8 cellular contexts compared by ENCODE assay signal in the genomic region with DNA sequence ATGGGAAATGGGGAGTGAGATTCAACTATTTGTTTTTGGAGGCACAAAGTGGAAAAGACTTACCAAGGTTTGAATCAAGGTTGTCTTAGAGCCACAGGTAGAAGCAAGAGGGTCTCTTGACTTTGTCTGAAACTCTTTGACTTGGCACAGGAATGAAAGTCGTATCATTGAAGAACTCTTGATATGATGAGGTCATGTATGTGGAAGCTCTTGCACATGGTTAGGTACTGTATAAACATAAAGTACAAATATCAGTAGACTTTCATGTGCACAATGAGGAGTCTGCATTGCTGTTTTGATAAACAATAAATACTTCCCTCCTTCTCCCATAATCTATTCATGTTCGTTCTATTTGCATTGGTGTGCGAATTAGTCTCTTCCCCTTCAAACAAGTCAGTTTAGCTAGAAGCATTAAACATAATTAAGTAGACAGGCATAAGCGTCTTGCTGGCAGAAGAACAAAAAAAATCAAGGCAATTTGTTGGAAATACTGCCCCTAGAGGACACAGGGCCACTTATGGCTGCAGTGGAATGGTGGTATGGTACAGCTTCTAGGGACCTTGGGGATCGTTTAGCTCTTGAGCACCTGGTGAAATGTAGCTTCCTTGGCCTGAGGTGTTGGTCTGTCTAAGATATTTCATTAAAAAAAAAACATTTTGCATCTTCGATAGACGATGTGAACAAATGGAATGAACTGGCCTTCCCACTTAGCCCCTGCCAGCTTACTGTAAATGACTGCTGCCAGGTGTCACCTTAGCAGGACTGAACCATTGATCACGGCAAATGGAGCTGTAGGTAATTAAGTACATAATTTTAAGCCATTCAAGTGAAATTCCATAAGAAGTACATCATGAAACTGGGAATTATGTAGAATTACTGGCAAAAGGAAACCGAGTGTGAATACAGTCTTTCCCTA.
A peak's percentile ranks its signal among the peaks of the same experiment; 100 is the strongest.
DNase-seq lines count a peak whose midpoint lies in the region; ATAC-seq, FAIRE-seq and TF ChIP-seq lines count a peak whose summit lies in the region.

No MANE protein-coding gene starts in this region.

- H3K4me3 ChIP-seq in pancreas, result no peak overlapping the region
- no peak overlapping the region for H3K4me3 ChIP-seq in CD8-positive, alpha-beta memory T cell (ENCODE audit: low read length)

- intact Hi-C loops in natural killer cell (cut with micrococcal nuclease) (no loop called here), pancreas (cut with DNase I) (no loop called here)

- H3K9me3 ChIP-seq in pancreas, result no peaks in the 10 kb centered on the region
- H3K9me3 ChIP-seq in CD8-positive, alpha-beta memory T cell (ENCODE audit: low read length), result no peaks in the 10 kb centered on the region

- no peak overlapping the region for H3K4me3 Mint-ChIP-seq in natural killer cell
- no peak overlapping the region for H3K4me3 Mint-ChIP-seq in natural killer cell treated with Interleukin-12 subunit alpha and Interleukin-12 subunit beta and Interleukin-15 and Interleukin-18, amount 100 ng/mL, for 72 hours
- H3K4me3 Mint-ChIP-seq in CD8-positive, alpha-beta memory T cell, result no peak overlapping the region

- H3K4me1 ChIP-seq in pancreas, result peaks cover 6 to 17% (median 12%) of the 10 kb centered on the region in 3 donors
- no peaks in the 10 kb centered on the region for H3K4me1 ChIP-seq in CD8-positive, alpha-beta memory T cell (ENCODE audit: insufficient read depth, low read length)

- POLR2A ChIA-PET in CD8-positive, alpha-beta memory T cell (lab: Charles Lee), result no interaction called here

- FAIRE-seq in pancreas (lab: Jason Lieb, UNC), result no peak

- ATAC-seq in natural killer cell (no peak), pancreas (peak in 3 of 4 donors; percentile 40 to 63 (median 52))
- ATAC-seq in natural killer cell treated with Interleukin-12 subunit alpha and Interleukin-12 subunit beta and Interleukin-15 and Interleukin-18, amount 100 ng/mL, for 72 hours, result no peak

- peaks cover 6 to 18% of the 10 kb centered on the region in 2 donors for H3K27me3 Mint-ChIP-seq in natural killer cell (ENCODE audit: low read depth in 2 of 2)
- H3K27me3 Mint-ChIP-seq in natural killer cell treated with Interleukin-12 subunit alpha and Interleukin-12 subunit beta and Interleukin-15 and Interleukin-18, amount 100 ng/mL, for 72 hours, result peaks cover 13 to 29% of the 10 kb centered on the region in 2 donors
- peaks cover 20 to 42% of the 10 kb centered on the region in 2 donors for H3K27me3 Mint-ChIP-seq in CD8-positive, alpha-beta memory T cell

- CTCF ChIA-PET in CD8-positive, alpha-beta memory T cell (lab: Charles Lee), result interaction anchor here (0.8 to 1.7 kb wide), 3 partner anchors 9 to 188 kb away, joined by 3 to 4 read pairs (median 3); no protein-coding TSS in a partner anchor

- H3K9me3 Mint-ChIP-seq in natural killer cell, result no peaks in the 10 kb centered on the region
- no peaks in the 10 kb centered on the region for H3K9me3 Mint-ChIP-seq in natural killer cell treated with Interleukin-12 subunit alpha and Interleukin-12 subunit beta and Interleukin-15 and Interleukin-18, amount 100 ng/mL, for 72 hours
- H3K9me3 Mint-ChIP-seq in CD8-positive, alpha-beta memory T cell, result no peaks in the 10 kb centered on the region

- WGBS in pancreas, 2 donors, result 65 to 70% methylated on average over 9 of the region's 9 CpGs

- no peak for DNase-seq in natural killer cell
- DNase-seq in natural killer cell treated with Interleukin-12 subunit alpha and Interleukin-12 subunit beta and Interleukin-15 and Interleukin-18, amount 100 ng/mL, for 72 hours (ENCODE audit: low spot score), result no peak
- DNase-seq in NCI-H2171 treated with DMSO at 0.1 percent for 48 hours (lab: John Stamatoyannopoulos, UW), result peak; percentile 58
- DNase-seq in cerebellar cortex (ENCODE audit: low spot score), result peak; percentile 27
- peak in 1 of 6 donors; percentile 23 for DNase-seq in pancreas
- no peak for DNase-seq in CD8-positive, alpha-beta memory T cell
- DNase-seq in activated CD4-positive, CD25-positive, alpha-beta regulatory T cell treated with anti-CD3 and anti-CD28 coated beads, Interleukin-2, amount 50 U/mL, for 72 hours, result no peak
- DNase-seq in activated CD8-positive, alpha-beta memory T cell treated with anti-CD3 and anti-CD28 coated beads, Interleukin-2, amount 50 U/mL, for 4 hours, result no peak

- H3K36me3 Mint-ChIP-seq in natural killer cell, result no peaks in the 10 kb centered on the region
- no peaks in the 10 kb centered on the region for H3K36me3 Mint-ChIP-seq in natural killer cell treated with Interleukin-12 subunit alpha and Interleukin-12 subunit beta and Interleukin-15 and Interleukin-18, amount 100 ng/mL, for 72 hours
- H3K36me3 Mint-ChIP-seq in CD8-positive, alpha-beta memory T cell, result peaks cover 0 to 1% (median 0%) of the 10 kb centered on the region in 3 donors

- no peaks in the 10 kb centered on the region for H3K36me3 ChIP-seq in pancreas
- H3K36me3 ChIP-seq in CD8-positive, alpha-beta memory T cell (ENCODE audit: insufficient read depth, low read length), result no peaks in the 10 kb centered on the region

- H3K4me1 Mint-ChIP-seq in natural killer cell, result no peaks in the 10 kb centered on the region
- no peaks in the 10 kb centered on the region for H3K4me1 Mint-ChIP-seq in natural killer cell treated with Interleukin-12 subunit alpha and Interleukin-12 subunit beta and Interleukin-15 and Interleukin-18, amount 100 ng/mL, for 72 hours (ENCODE audit: low read depth in 2 of 2)
- H3K4me1 Mint-ChIP-seq in CD8-positive, alpha-beta memory T cell, result no peaks in the 10 kb centered on the region

- H3K27ac Mint-ChIP-seq in natural killer cell, result no peak overlapping the region
- H3K27ac Mint-ChIP-seq in natural killer cell treated with Interleukin-12 subunit alpha and Interleukin-12 subunit beta and Interleukin-15 and Interleukin-18, amount 100 ng/mL, for 72 hours, result no peak overlapping the region
- H3K27ac Mint-ChIP-seq in CD8-positive, alpha-beta memory T cell, result no peak overlapping the region

- no peak overlapping the region for H3K27ac ChIP-seq in pancreas
- no peak overlapping the region for H3K27ac ChIP-seq in CD8-positive, alpha-beta memory T cell (ENCODE audit: low read depth, low read length)

- TF ChIP-seq CTCF in natural killer cell (IDR thresholded peaks at IDR 0.05) (peak; percentile 35), pancreas (IDR thresholded peaks at IDR 0.05) (peak in 3 of 4 donors; percentile 22 to 50 (median 23))

- H3K27me3 ChIP-seq in pancreas, result no peaks in the 10 kb centered on the region
- H3K27me3 ChIP-seq in CD8-positive, alpha-beta memory T cell (ENCODE audit: insufficient read depth, low read length, poor library complexity, severe bottlenecking), result no peaks in the 10 kb centered on the region

Comparison
In these comparisons a context has a peak if more than half of its experiments do, and no peak if none do; other contexts are left out.
1. ATAC-seq: peak in pancreas (3 of 4); none in natural killer cell (0 of 3) and natural killer cell treated with Interleukin-12 subunit alpha and Interleukin-12 subunit beta and Interleukin-15 and Interleukin-18, amount 100 ng/mL, for 72 hours (0 of 2).
2. DNase-seq: peak in NCI-H2171 treated with DMSO at 0.1 percent for 48 hours (single experiment) and cerebellar cortex (single experiment); none in natural killer cell (single experiment), natural killer cell treated with Interleukin-12 subunit alpha and Interleukin-12 subunit beta and Interleukin-15 and Interleukin-18, amount 100 ng/mL, for 72 hours (single experiment), CD8-positive, alpha-beta memory T cell (0 of 5), activated CD4-positive, CD25-positive, alpha-beta regulatory T cell treated with anti-CD3 and anti-CD28 coated beads, Interleukin-2, amount 50 U/mL, for 72 hours (single experiment) and activated CD8-positive, alpha-beta memory T cell treated with anti-CD3 and anti-CD28 coated beads, Interleukin-2, amount 50 U/mL, for 4 hours (single experiment).